12 cellular contexts compared by ENCODE assay signal in the genomic region with DNA sequence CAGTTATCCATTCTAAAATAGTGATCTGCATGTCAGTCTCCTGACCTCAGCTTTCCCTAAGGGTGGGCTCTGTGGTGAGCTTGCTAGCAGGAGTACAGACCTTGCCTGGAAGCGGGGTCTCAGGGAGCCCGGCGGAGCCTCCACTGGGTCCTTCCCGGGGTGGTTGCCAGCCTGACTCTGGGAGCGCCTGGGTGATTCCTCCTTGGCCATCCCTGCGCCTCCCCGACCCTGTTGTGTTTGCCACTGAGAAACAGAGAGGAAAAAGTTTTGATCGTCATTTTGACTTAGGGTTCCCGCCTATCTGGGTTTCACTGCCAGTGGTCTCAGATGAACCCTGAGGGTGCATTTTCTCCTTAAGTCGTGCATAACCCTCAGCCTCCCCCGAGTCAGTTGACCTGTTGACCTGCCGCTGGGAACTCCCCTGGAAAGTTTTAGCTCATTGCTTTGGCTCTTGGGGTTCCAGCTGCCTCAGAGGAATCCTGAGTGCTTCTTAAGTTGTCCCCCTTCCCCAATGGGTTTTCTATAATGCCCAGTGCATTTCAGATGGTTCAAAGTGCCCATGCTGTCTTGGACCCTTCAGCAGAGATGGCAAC.
DNase-seq lines count a peak whose midpoint lies in the region; ATAC-seq and TF ChIP-seq lines count a peak whose summit lies in the region.
"Had no signal": no experiment of that assay in that cellular context is flagged by ENCODE, and none has a peak within 500 bp of the region (broad histone marks: within the 10 kb centered on the region; RNA-seq: fewer than 3 reads in every experiment).

No MANE protein-coding gene starts in this region.

- peaks cover 4% of the 10 kb centered on the region for H3K36me3 ChIP-seq in mammary epithelial cell (ENCODE audit: insufficient read depth, low read length)
- H3K36me3 ChIP-seq in heart right ventricle: peaks cover 3 to 100% (median 55%) of the 10 kb centered on the region in 9 donors

- whole genome bisulfite sequencing in mammary epithelial cell (ENCODE audit: low coverage, missing lambda C conversion rate): 100% methylated on average over 1 of the region's 12 CpGs
- 78 to 82% methylated on average over 12 of the region's 12 CpGs for WGBS in heart right ventricle, 2 donors

- H3K27me3 ChIP-seq in mammary epithelial cell (ENCODE audit: insufficient read depth, low read length) (no peaks in the 10 kb centered on the region), heart right ventricle (no peaks in the 10 kb centered on the region)

- H3K36me3 Mint-ChIP-seq in MCF 10A (ENCODE audit: insufficient read depth, unreplicated experiment): peaks cover 12% of the 10 kb centered on the region

- POLR2A ChIA-PET in MCF 10A (lab: Yijun Ruan, JAX): interaction anchor here (0.7 to 2.0 kb wide), 5 partner anchors 31 to 1287 kb away, joined by 3 to 6 read pairs (median 3); partner anchors contain the start of gene RAB20

- dilution Hi-C loops in mammary epithelial cell (cut with HindIII; ENCODE audit: low sequenced_read_pairs): loop anchor here (5.0 kb wide), 1 partner anchor 41 kb away; no protein-coding TSS in a partner anchor

- peaks cover 60% of the 10 kb centered on the region for H3K4me1 ChIP-seq in mammary epithelial cell (ENCODE audit: insufficient read depth, low read length)
- H3K4me1 ChIP-seq in heart right ventricle: peaks cover 0 to 20% (median 3%) of the 10 kb centered on the region in 9 donors

- in situ Hi-C loops in mammary epithelial cell (cut with MboI; ENCODE audit: low sequenced_read_pairs in 2 of 2): no loop called here

- peak overlapping the region; percentile 22 for H3K9ac ChIP-seq in mammary epithelial cell (ENCODE audit: insufficient read depth, low read length)

- no peaks in the 10 kb centered on the region for H4K20me1 ChIP-seq in mammary epithelial cell (ENCODE audit: insufficient read depth, low read length)

- peaks cover 48% of the 10 kb centered on the region for H3K4me1 Mint-ChIP-seq in MCF 10A (ENCODE audit: insufficient read depth, unreplicated experiment)

- H3K4me3 ChIP-seq in mammary epithelial cell (replicated peaks in 1 of 3; ENCODE audit: insufficient read depth in 1 of 3, low read depth in 2 of 3, low read length in 3 of 3) (no peak overlapping the region), heart right ventricle (no peak overlapping the region)

- no peak for DNase-seq in mammary epithelial cell
- no peak for DNase-seq in MCF 10A (ENCODE audit: unreplicated experiment)
- no peak for DNase-seq in heart right ventricle
- no peak for DNase-seq in NCI-H2196 (lab: John Stamatoyannopoulos, UW; ENCODE audit: unreplicated experiment)
- no peak for DNase-seq in AML-193 (lab: John Stamatoyannopoulos, UW)
- DNase-seq in stimulated activated CD8-positive, alpha-beta memory T cell treated with anti-CD3 and anti-CD28 coated beads, Interleukin-4, amount 100 ng/mL, for 48 hours: no peak
- DNase-seq: activated T-cell treated with anti-CD3 and anti-CD28 coated beads, Interleukin-2, amount 50 U/mL, for 4 hours; DMS 273 treated with DMSO at 0.1 percent for 48 hours; NCI-H1694 treated with DMSO at 0.1 percent for 48 hours; nucleus accumbens had no signal

- ATAC-seq in HG03520 (IDR thresholded peaks at IDR 0.05; ENCODE audit: unreplicated experiment): peak; percentile 15
- peak in 4 of 8 donors; percentile 4 to 29 (median 11) for ATAC-seq in heart right ventricle
- ATAC-seq in activated CD4-positive, CD25-positive, alpha-beta regulatory T cell treated with anti-CD3 and anti-CD28 coated beads, Interleukin-2, amount 50 U/mL, for 24 hours: no peak
- ATAC-seq: activated T-cell treated with anti-CD3 and anti-CD28 coated beads, Interleukin-2, amount 50 U/mL, for 4 hours had no signal

- no peak overlapping the region for H3K4me3 Mint-ChIP-seq in MCF 10A (ENCODE audit: unreplicated experiment)
- H3K4me3 Mint-ChIP-seq: activated T-cell treated with anti-CD3 and anti-CD28 coated beads, Interleukin-2, amount 50 U/mL, for 4 hours had no signal

- intact Hi-C loops in mammary epithelial cell (cut with micrococcal nuclease) (loop anchor here (1.0 to 10.0 kb wide), 3 partner anchors 31 to 309 kb away; no protein-coding TSS in a partner anchor), MCF 10A (cut with micrococcal nuclease) (loop anchor here (1.0 kb wide), 2 partner anchors 46 to 221 kb away; no protein-coding TSS in a partner anchor), heart right ventricle (cut with DNase I) (loop anchor here in 3 of 10 donors (1.0 to 5.0 kb wide), 2 partner anchors 221 kb away; no protein-coding TSS in a partner anchor)

- TF ChIP-seq CTCF in mammary epithelial cell (conservative IDR thresholded peaks at IDR 0.05 in 1 of 2, IDR thresholded peaks at IDR 0.05 in 1 of 2; ENCODE audit: extremely low read depth in 1 of 2, insufficient read depth in 1 of 2, low read depth in 1 of 2, low read length in 2 of 2): no peak
- no peak for TF ChIP-seq CTCF in MCF 10A (IDR thresholded peaks at IDR 0.05; ENCODE audit: unreplicated experiment)
- no peak for TF ChIP-seq CTCF in heart right ventricle (IDR thresholded peaks at IDR 0.05)

- no peak overlapping the region for H3K27ac Mint-ChIP-seq in MCF 10A (ENCODE audit: low read depth, unreplicated experiment)

- BruUV-seq in mammary epithelial cell (replicated peaks; lab: Mats Ljungman, UMichigan) (no TSS peak), MCF 10A (replicated peaks; lab: Mats Ljungman, UMichigan) (no TSS peak)

- H3K4me2 ChIP-seq in mammary epithelial cell (ENCODE audit: insufficient read depth, low read depth, low read length): peak overlapping the region; percentile 41

- no peak overlapping the region for H2AFZ ChIP-seq in mammary epithelial cell (ENCODE audit: low read depth, low read length)

- no peaks in the 10 kb centered on the region for H3K79me2 ChIP-seq in mammary epithelial cell (ENCODE audit: insufficient read depth, low read length)

- CTCF ChIA-PET in mammary epithelial cell (lab: Charles Lee; ENCODE audit: low non-redundant PET): interaction anchor here (0.6 to 0.8 kb wide), 5 partner anchors 137 to 472 kb away, joined by 3 to 7 read pairs (median 3); partner anchors contain the start of genes COL4A1 and COL4A2
- CTCF ChIA-PET in MCF 10A (lab: Yijun Ruan, JAX): interaction anchor here (0.6 to 2.6 kb wide), 16 partner anchors 9 to 389 kb away, joined by 3 to 58 read pairs (median 3); no protein-coding TSS in a partner anchor

- H3K27ac ChIP-seq in mammary epithelial cell (ENCODE audit: insufficient read depth, low read depth, low read length) (peak overlapping the region; percentile 21), heart right ventricle (peak overlapping the region in 6 of 10 donors; percentile 6 to 44 (median 30))

- H3K27me3 Mint-ChIP-seq in MCF 10A (ENCODE audit: insufficient read depth, unreplicated experiment): no peaks in the 10 kb centered on the region

- no peaks in the 10 kb centered on the region for H3K9me3 Mint-ChIP-seq in MCF 10A (ENCODE audit: unreplicated experiment)
- H3K9me3 Mint-ChIP-seq: activated T-cell treated with anti-CD3 and anti-CD28 coated beads, Interleukin-2, amount 50 U/mL, for 4 hours had no signal

- H3K9me3 ChIP-seq in mammary epithelial cell (replicated peaks; ENCODE audit: insufficient read depth, low read length) (no peaks in the 10 kb centered on the region), heart right ventricle (no peaks in the 10 kb centered on the region)
